In the genomic region with DNA sequence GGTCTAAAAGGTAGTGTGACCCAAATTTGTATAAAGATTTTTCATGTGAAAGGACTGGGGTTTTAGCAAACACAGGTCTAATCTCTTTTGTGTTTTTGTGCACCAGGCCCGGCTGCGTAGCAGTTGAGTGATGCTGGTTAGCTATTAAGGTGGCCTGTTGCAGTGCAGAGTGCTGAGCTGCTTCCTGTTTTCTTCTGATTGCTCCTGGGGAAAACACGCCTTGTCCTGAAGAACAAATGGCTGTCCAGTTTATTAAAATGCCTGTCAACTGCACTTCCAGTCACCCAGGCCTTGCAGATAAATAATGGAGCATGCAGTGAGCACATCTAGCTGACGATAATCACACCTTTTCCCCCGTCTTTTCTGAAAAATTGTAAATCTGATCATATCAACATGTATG, we compare ENCODE assay signal across 8 cellular contexts. TPM values are rescaled to one million over a fixed set of nuclear protein-coding genes. Genes with fewer than 3 reads are reported as not detected.
DNase-seq lines count a peak whose midpoint lies in the region; ATAC-seq and TF ChIP-seq lines count a peak whose summit lies in the region.

No MANE protein-coding gene starts in this region.

- intact Hi-C loops in PC-3 (cut with micrococcal nuclease) = loop anchor here (1.0 to 10.0 kb wide), 8 partner anchors 21 to 1359 kb away; partner anchors contain the start of genes AMOTL1, ENDOD1 and SESN3

- peak overlapping the region; percentile 78 for H2AFZ ChIP-seq in PC-3 (ENCODE audit: low read length)
- H2AFZ ChIP-seq in fibroblast of lung (ENCODE audit: low read length) = no peak overlapping the region

- TF ChIP-seq CTCF in PC-3 (conservative IDR thresholded peaks at IDR 0.05; ENCODE audit: low read depth, low read length) (no peak), fibroblast of lung (conservative IDR thresholded peaks at IDR 0.05 in 1 of 2, IDR thresholded peaks at IDR 0.05 in 1 of 2; ENCODE audit: low read depth in 1 of 2, low read length in 2 of 2) (no peak), nephron (IDR thresholded peaks at IDR 0.05; ENCODE audit: unreplicated experiment in 3 of 3) (no peak)

- H3K4me1 Mint-ChIP-seq in activated T-cell treated with anti-CD3 and anti-CD28 coated beads, Interleukin-2, amount 50 U/mL, for 72 hours (ENCODE audit: low read depth) = peaks cover 39% of the 10 kb centered on the region
- peaks cover 27% of the 10 kb centered on the region for H3K4me1 Mint-ChIP-seq in nephron

- H3K27me3 ChIP-seq in HUES64 (ENCODE audit: insufficient read depth, low read length) (no peaks in the 10 kb centered on the region), PC-3 (ENCODE audit: low read length) (no peaks in the 10 kb centered on the region), fibroblast of lung (ENCODE audit: control insufficient read depth, insufficient read depth, low read length) (no peaks in the 10 kb centered on the region)

- DNase-seq in DMS79 (lab: John Stamatoyannopoulos, UW) (peak; percentile 96), PC-3 (peak; percentile 97), fibroblast of lung (ENCODE audit: low read depth in 2 of 2) (peak; percentile 94 to 97), substantia nigra (lab: John Stamatoyannopoulos, UW) (peak in 37 of 49 donors; percentile 15 to 82 (median 47))
- DNase-seq in activated T-cell treated with anti-CD3 and anti-CD28 coated beads, Interleukin-2, amount 50 U/mL, for 72 hours = peak; percentile 71 to 72

- peak overlapping the region; percentile 96 to 100 for H3K4me3 Mint-ChIP-seq in activated T-cell treated with anti-CD3 and anti-CD28 coated beads, Interleukin-2, amount 50 U/mL, for 72 hours
- H3K4me3 Mint-ChIP-seq in nephron = peak overlapping the region; percentile 95 to 99 (median 99)

- H3K27ac ChIP-seq in HUES64 (ENCODE audit: low read depth, low read length) (no peak overlapping the region), PC-3 (ENCODE audit: low read length) (0 out of 2 replicates have a peak overlapping the region, but pooled peaks have one; percentile 67), fibroblast of lung (ENCODE audit: insufficient read depth, low read length) (peak overlapping the region; percentile 82), substantia nigra (ENCODE audit: low read depth, low read length, poor library complexity, severe bottlenecking) (peak overlapping the region; percentile 93)

- 55% methylated on average over 4 of the region's 5 CpGs for WGBS in HUES64

- peak overlapping the region; percentile 79 for H3K4me3 ChIP-seq in HUES64 (ENCODE audit: low read length)
- peak overlapping the region; percentile 82 for H3K4me3 ChIP-seq in PC-3 (ENCODE audit: low read length)
- H3K4me3 ChIP-seq in fibroblast of lung (replicated peaks in 1 of 4; ENCODE audit: control extremely low read depth in 1 of 4, insufficient read depth in 1 of 4, low read depth in 3 of 4, low read length in 4 of 4) = peak overlapping the region; percentile 83 to 92 (median 85)

- peak; percentile 76 for ATAC-seq in GM21528 (IDR thresholded peaks at IDR 0.05; ENCODE audit: low FRiP score, unreplicated experiment)
- ATAC-seq in PC-3 = peak; percentile 65
- peak; percentile 72 to 73 for ATAC-seq in activated T-cell treated with anti-CD3 and anti-CD28 coated beads, Interleukin-2, amount 50 U/mL, for 72 hours (replicated peaks in 1 of 2)

- H3K36me3 ChIP-seq in HUES64 (ENCODE audit: insufficient read depth, low read length) (no peaks in the 10 kb centered on the region), PC-3 (ENCODE audit: low read depth, low read length) (no peaks in the 10 kb centered on the region), fibroblast of lung (ENCODE audit: control insufficient read depth, insufficient read depth, low read length) (no peaks in the 10 kb centered on the region)

- H3F3A ChIP-seq in PC-3 (ENCODE audit: low read length, unreplicated experiment) = no peaks in the 10 kb centered on the region

- BruUV-seq in PC-3 (replicated peaks; lab: Mats Ljungman, UMichigan) = no TSS peak

- H3K79me2 ChIP-seq in PC-3 (ENCODE audit: low read length) = peaks cover 43% of the 10 kb centered on the region
- peaks cover 15% of the 10 kb centered on the region for H3K79me2 ChIP-seq in fibroblast of lung (ENCODE audit: control insufficient read depth, insufficient read depth, low read length)

- H3K4me1 ChIP-seq in HUES64 (ENCODE audit: insufficient read depth, low read length) = peaks cover 14% of the 10 kb centered on the region
- H3K4me1 ChIP-seq in PC-3 (ENCODE audit: insufficient read depth, low read length) = peaks cover 23% of the 10 kb centered on the region
- H3K4me1 ChIP-seq in fibroblast of lung (ENCODE audit: control insufficient read depth, extremely low read depth, insufficient read depth, low read length) = peaks cover 3% of the 10 kb centered on the region

- no peaks in the 10 kb centered on the region for H3K9me3 Mint-ChIP-seq in activated T-cell treated with anti-CD3 and anti-CD28 coated beads, Interleukin-2, amount 50 U/mL, for 72 hours
- H3K9me3 Mint-ChIP-seq in nephron = no peaks in the 10 kb centered on the region

- H3K9me2 ChIP-seq in PC-3 (replicated peaks; ENCODE audit: low read length) = no peaks in the 10 kb centered on the region

- H3K9ac ChIP-seq in HUES64 (ENCODE audit: low read depth, low read length) (no peak overlapping the region), PC-3 (ENCODE audit: low read length) (peak overlapping the region; percentile 79), fibroblast of lung (ENCODE audit: insufficient read depth, low read length) (no peak overlapping the region)

- H3K4me2 ChIP-seq in PC-3 (ENCODE audit: low read length) = peak overlapping the region; percentile 91
- H3K4me2 ChIP-seq in fibroblast of lung (ENCODE audit: extremely low read depth, insufficient read depth, low read length) = peak overlapping the region; percentile 84

- CTCF ChIA-PET in PC-3 (lab: Charles Lee) = interaction anchor here (0.7 to 1.8 kb wide), 4 partner anchors 50 to 637 kb away, joined by 3 to 10 read pairs (median 4); partner anchors contain the start of genes CWC15 and KDM4D

- POLR2A ChIA-PET in PC-3 (lab: Charles Lee; ENCODE audit: unreplicated experiment) = interaction anchor here (0.6 to 1.1 kb wide), 2 partner anchors 79 to 278 kb away, joined by 3 to 4 read pairs; no protein-coding TSS in a partner anchor

- H3K36me3 Mint-ChIP-seq in activated T-cell treated with anti-CD3 and anti-CD28 coated beads, Interleukin-2, amount 50 U/mL, for 72 hours (ENCODE audit: insufficient read depth in 2 of 2) = peaks cover 6% of the 10 kb centered on the region in 2 donors
- peaks cover 11% of the 10 kb centered on the region for H3K36me3 Mint-ChIP-seq in nephron (ENCODE audit: low read depth)

- H3K9me3 ChIP-seq in HUES64 (ENCODE audit: insufficient read depth, low read depth, low read length) (no peaks in the 10 kb centered on the region), PC-3 (ENCODE audit: low read length) (no peaks in the 10 kb centered on the region), fibroblast of lung (ENCODE audit: control insufficient read depth, insufficient read depth, low read depth, low read length) (no peaks in the 10 kb centered on the region)

- H3K27ac Mint-ChIP-seq in activated T-cell treated with anti-CD3 and anti-CD28 coated beads, Interleukin-2, amount 50 U/mL, for 72 hours = peak overlapping the region; percentile 99
- peak overlapping the region; percentile 99 to 100 (median 100) for H3K27ac Mint-ChIP-seq in nephron

- H4K20me1 ChIP-seq in PC-3 (ENCODE audit: low read length) (peaks cover 7% of the 10 kb centered on the region; the same call in 1 of the 2 replicates), fibroblast of lung (ENCODE audit: control insufficient read depth, extremely low read depth, insufficient read depth, low read length) (no peaks in the 10 kb centered on the region)

- H3K27me3 Mint-ChIP-seq in activated T-cell treated with anti-CD3 and anti-CD28 coated beads, Interleukin-2, amount 50 U/mL, for 72 hours (ENCODE audit: low read depth) = no peaks in the 10 kb centered on the region
- no peaks in the 10 kb centered on the region for H3K27me3 Mint-ChIP-seq in nephron (ENCODE audit: low read depth)

RNA-seq across cellular contexts. Expression of gene SRSF8, which starts 1.8 kb away (rescaled TPM):
- 15.9 TPM for polyA plus RNA-seq in HUES64 (2013, experiment 1 of 2)
- polyA plus RNA-seq in HUES64 (2013, experiment 2 of 2) = 14.3 TPM
- 17.2 and 20.4 TPM in 2 replicates for total RNA-seq in PC-3 (2014; rRNA removed)
- 10 to 100 TPM; 37.9 to 43.7 TPM for total RNA-seq in activated T-cell treated with anti-CD3 and anti-CD28 coated beads, Interleukin-2, amount 50 U/mL, for 72 hours
- total RNA-seq in fibroblast of lung = 15.7 and 16.3 TPM in 2 replicates
- 28.9 and 31.5 TPM in 2 replicates for polyA plus RNA-seq in fibroblast of lung
- polyA plus RNA-seq in fibroblast of lung (2012) = 27.1 and 28.7 TPM in 2 replicates
- 17.0 and 20.8 TPM in 2 replicates for polyA minus RNA-seq in fibroblast of lung (ENCODE audit: low replicate concordance)

RNA-seq across cellular contexts. Expression of gene KDM4F, which starts 19.3 kb away (rescaled TPM):
- polyA plus RNA-seq in HUES64 (2013, experiment 1 of 2) = not detected
- polyA plus RNA-seq in HUES64 (2013, experiment 2 of 2) = not detected
- not detected in 2 replicates for total RNA-seq in PC-3 (2014; rRNA removed)
- total RNA-seq in activated T-cell treated with anti-CD3 and anti-CD28 coated beads, Interleukin-2, amount 50 U/mL, for 72 hours = not detected
- not detected in 2 replicates for total RNA-seq in fibroblast of lung
- not detected in 2 replicates for polyA plus RNA-seq in fibroblast of lung
- not detected in 2 replicates for polyA plus RNA-seq in fibroblast of lung (2012)
- not detected in 2 replicates for polyA minus RNA-seq in fibroblast of lung (ENCODE audit: low replicate concordance)

RNA-seq across cellular contexts. Expression of gene ENDOD1, which starts 21.1 kb away (rescaled TPM):
- polyA plus RNA-seq in HUES64 (2013, experiment 1 of 2) = 1.5 TPM
- polyA plus RNA-seq in HUES64 (2013, experiment 2 of 2) = 2.2 TPM
- total RNA-seq in PC-3 (2014; rRNA removed) = 28.5 and 32.1 TPM in 2 replicates
- total RNA-seq in activated T-cell treated with anti-CD3 and anti-CD28 coated beads, Interleukin-2, amount 50 U/mL, for 72 hours = 10 to 100 TPM; 16.1 to 20.5 TPM
- 28.2 and 33.4 TPM in 2 replicates for total RNA-seq in fibroblast of lung
- polyA plus RNA-seq in fibroblast of lung = 20.8 and 50.8 TPM in 2 replicates
- 17.6 and 39.8 TPM in 2 replicates for polyA plus RNA-seq in fibroblast of lung (2012)
- 27.5 and 43.1 TPM in 2 replicates for polyA minus RNA-seq in fibroblast of lung (ENCODE audit: low replicate concordance)

RNA-seq across cellular contexts. Expression of gene KDM4E, which starts 43.5 kb away (rescaled TPM):
- not detected for polyA plus RNA-seq in HUES64 (2013, experiment 1 of 2)
- polyA plus RNA-seq in HUES64 (2013, experiment 2 of 2) = not detected
- total RNA-seq in PC-3 (2014; rRNA removed) (not detected in 2 replicates), fibroblast of lung (not detected in 2 replicates)
- total RNA-seq in activated T-cell treated with anti-CD3 and anti-CD28 coated beads, Interleukin-2, amount 50 U/mL, for 72 hours = not detected
- not detected in 2 replicates for polyA plus RNA-seq in fibroblast of lung
- not detected in 2 replicates for polyA plus RNA-seq in fibroblast of lung (2012)
- polyA minus RNA-seq in fibroblast of lung (ENCODE audit: low replicate concordance) = not detected in 2 replicates

Comparison
In these comparisons a context has a peak if more than half of its experiments do, and no peak if none do; other contexts are left out.
1. DNase-seq: peak in every context shown above with its lines; median percentile 97 in PC-3; 96 in DMS79; 96 in fibroblast of lung; 72 in activated T-cell treated with anti-CD3 and anti-CD28 coated beads, Interleukin-2, amount 50 U/mL, for 72 hours; 47 in substantia nigra.